ENCODE assay signal across 22 cellular contexts in genomic region chr9:120514599-120514854, GRCh38.
"Had no signal": no experiment of that assay in that cellular context is flagged by ENCODE, and none has a peak within 500 bp of the region (broad histone marks: within the 10 kb centered on the region; RNA-seq: fewer than 3 reads in every experiment).

No MANE protein-coding gene starts in this region.

- H3K4me3 ChIP-seq: SJCRH30 had no signal

- H3K27me3 ChIP-seq: SJCRH30 had no signal

- H3K27ac ChIP-seq: RWPE1, SJCRH30 had no signal

- ATAC-seq: HepG2, Panc1, SK-N-SH treated with all-trans-retinoic acid at 6 μM for 48 hours had no signal

- DNase-seq: IMR-90, Karpas-422, KG1, MM.1S, NCI-H1092 treated with DMSO at 0.1 percent for 48 hours, NCI-H1436, NCI-H187, NCI-H2029, NCI-H2081 treated with DMSO at 0.1 percent for 48 hours, NCI-H2171, NCI-H226, NCI-H446, NCI-H510A, NCI-H524 treated with DMSO at 0.1 percent for 48 hours, NCI-H69, NCI-H774, SHP77 treated with DMSO at 0.1 percent for 48 hours, SJCRH30 had no signal

- H3K4me1 ChIP-seq: SJCRH30 had no signal
